Comparison of ENCODE assay signal across 23 cellular contexts in the genomic region with DNA sequence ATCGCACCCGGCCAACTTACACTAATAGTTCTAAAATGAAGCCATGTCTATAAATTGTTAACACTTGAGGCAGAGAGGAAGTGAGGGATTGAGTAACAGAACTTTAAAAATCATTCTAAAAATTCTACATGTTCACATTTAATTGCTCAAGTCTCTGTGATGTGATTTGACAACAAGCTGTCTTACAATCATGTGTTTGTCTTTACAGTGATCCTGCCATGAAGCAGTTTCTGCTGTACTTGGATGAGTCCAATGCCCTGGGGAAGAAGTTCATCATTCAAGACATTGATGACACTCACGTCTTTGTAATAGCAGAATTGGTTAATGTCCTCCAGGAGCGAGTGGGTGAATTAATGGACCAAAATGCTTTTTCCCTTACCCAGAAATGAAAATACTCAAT.
"Had no signal": no experiment of that assay in that cellular context is flagged by ENCODE, and none has a peak within 500 bp of the region (broad histone marks: within the 10 kb centered on the region; RNA-seq: fewer than 3 reads in every experiment).

No MANE protein-coding gene starts in this region.

- H3K4me3 ChIP-seq: MG63 had no signal

- DNase-seq: IMR-90, Karpas-422, KG1, MG63, NCI-H1092, NCI-H1105 treated with DMSO at 0.1 percent for 48 hours, NCI-H1417 treated with DMSO at 0.1 percent for 48 hours, NCI-H146, NCI-H1694 treated with DMSO at 0.1 percent for 48 hours, NCI-H1930, NCI-H2081, NCI-H2107, NCI-H226, NCI-H446, NCI-H510A, NCI-H524 treated with DMSO at 0.1 percent for 48 hours, NCI-H69, NCI-H774, SHP77 had no signal

- H3K27ac ChIP-seq: RWPE1 had no signal

- FAIRE-seq: HepG2, RCC 7860 had no signal

- H3K9me3 ChIP-seq: MG63 had no signal

- ATAC-seq: HepG2, SK-N-SH treated with all-trans-retinoic acid at 6 μM for 48 hours had no signal

- H3K27me3 ChIP-seq: MG63 had no signal
